In the genomic region with DNA sequence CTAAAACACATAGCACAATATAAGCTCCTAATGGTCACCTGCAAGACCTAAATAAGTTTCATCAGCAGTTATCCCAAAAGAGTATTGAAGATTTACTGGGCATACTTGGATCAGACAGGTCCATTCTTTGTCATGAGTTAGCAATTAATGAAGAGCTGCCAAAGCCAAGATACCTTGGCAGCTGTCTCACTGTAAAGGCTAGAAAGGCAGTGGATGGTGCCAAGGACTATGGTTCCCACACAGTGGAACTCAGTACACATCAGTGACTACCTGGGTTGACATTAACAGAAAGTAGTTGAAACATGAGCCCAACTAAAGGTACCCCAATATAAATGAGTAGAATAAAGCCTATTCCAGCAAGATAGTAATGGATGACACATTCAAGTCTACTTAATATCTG, we compare ENCODE assay signal across 23 cellular contexts. TPM values are rescaled to one million over a fixed set of nuclear protein-coding genes. Genes with fewer than 3 reads are reported as not detected.
A peak's percentile ranks its signal among the peaks of the same experiment; 100 is the strongest.
DNase-seq lines count a peak whose midpoint lies in the region; ATAC-seq and TF ChIP-seq lines count a peak whose summit lies in the region.
"Had no signal": no experiment of that assay in that cellular context is flagged by ENCODE, and none has a peak within 500 bp of the region (broad histone marks: within the 10 kb centered on the region; RNA-seq: fewer than 3 reads in every experiment).

No MANE protein-coding gene starts in this region.

- DNase-seq in Right ventricle myocardium superior (no peak), left cardiac atrium (no peak), LNCaP clone FGC (ENCODE audit: low read depth) (peak; percentile 79), fibroblast of the aortic adventitia (ENCODE audit: low read depth) (peak; percentile 8), renal cortical epithelial cell (ENCODE audit: low read depth) (peak; percentile 49), DMS53 treated with DMSO at 0.1 percent for 48 hours (lab: John Stamatoyannopoulos, UW; ENCODE audit: unreplicated experiment) (no peak)
- DNase-seq: AML-193; CD4-positive, alpha-beta T cell; DMS53; H9; KG1; NCI-H1048; NCI-H1417; NCI-H1694; NCI-H2029 treated with DMSO at 0.1 percent for 48 hours; NCI-H526 treated with DMSO at 0.1 percent for 48 hours; OCI-M1; Peyer's patch had no signal

- intact Hi-C loops in Right ventricle myocardium superior (cut with DNase I), result no loop called here
- intact Hi-C loops in left cardiac atrium (cut with DNase I), result no loop called here

- H3K4me3 ChIP-seq in LNCaP clone FGC (ENCODE audit: low read depth, low read length) (no peak overlapping the region), fibroblast of the aortic adventitia (ENCODE audit: low read depth, low read length) (no peak overlapping the region)
- H3K4me3 ChIP-seq: BLaER1 treated with 17β-estradiol and CSF1 and Interleukin-3, amounts not matched to agents 10 nM and 100 nM; GM12878; GM23338; Peyer's patch had no signal

- no peak for TF ChIP-seq CTCF in LNCaP clone FGC (IDR thresholded peaks at IDR 0.05; ENCODE audit: control insufficient read depth, extremely low read depth, insufficient read depth)
- TF ChIP-seq CTCF in fibroblast of the aortic adventitia (IDR thresholded peaks at IDR 0.05; ENCODE audit: insufficient read depth, low read length), result no peak

- ATAC-seq in Right ventricle myocardium superior (ENCODE audit: poor library complexity) (peak; percentile 85), left cardiac atrium (no peak), HG03135 (IDR thresholded peaks at IDR 0.05; ENCODE audit: unreplicated experiment) (no peak)
- ATAC-seq: GM12878, GM23338 had no signal

RNA-seq across cellular contexts. Expression of a gene that starts 41.1 kb away (rescaled TPM):
- not detected for total RNA-seq in Right ventricle myocardium superior
- total RNA-seq in left cardiac atrium, result not detected
- total RNA-seq in fibroblast of the aortic adventitia (ENCODE audit: low replicate concordance), result 0.49 TPM in 1 of 2 replicates, not detected in the other
- total RNA-seq in renal cortical epithelial cell, result not detected in 2 replicates
- total RNA-seq: CD4-positive, alpha-beta T cell; GM12878; GM23338; H9; NCI-H460; Peyer's patch had no signal

Comparison
In these comparisons a context has a peak if more than half of its experiments do, and no peak if none do; other contexts are left out.
1. DNase-seq: peak in LNCaP clone FGC (single experiment), fibroblast of the aortic adventitia (single experiment) and renal cortical epithelial cell (single experiment); none in Right ventricle myocardium superior (single experiment), left cardiac atrium (single experiment) and DMS53 treated with DMSO at 0.1 percent for 48 hours (single experiment).